ENCODE assay signal across 8 cellular contexts in genomic region chr20:45338121-45339030, GRCh38. TPM values are rescaled to one million over a fixed set of nuclear protein-coding genes. Genes with fewer than 3 reads are reported as not detected.
A peak's percentile ranks its signal among the peaks of the same experiment; 100 is the strongest.
DNase-seq lines count a peak whose midpoint lies in the region; ATAC-seq and TF ChIP-seq lines count a peak whose summit lies in the region.
"Had no signal": no experiment of that assay in that cellular context is flagged by ENCODE, and none has a peak within 500 bp of the region (broad histone marks: within the 10 kb centered on the region; RNA-seq: fewer than 3 reads in every experiment).

No MANE protein-coding gene starts in this region.

- POLR2A ChIA-PET in activated CD8-positive, alpha-beta T cell treated with anti-CD3 and anti-CD28 coated beads for 36 hours (lab: Charles Lee), result no interaction called here

- peaks cover 13% of the 10 kb centered on the region for H3K36me3 Mint-ChIP-seq in type B pancreatic cell
- H3K36me3 Mint-ChIP-seq in activated CD8-positive, alpha-beta T cell treated with anti-CD3 and anti-CD28 coated beads for 36 hours (ENCODE audit: low read depth), result peaks cover 18% of the 10 kb centered on the region
- H3K36me3 Mint-ChIP-seq: naive thymus-derived CD8-positive, alpha-beta T cell had no signal

- H3K27ac Mint-ChIP-seq in type B pancreatic cell, result peak overlapping the region; percentile 96
- H3K27ac Mint-ChIP-seq in activated CD8-positive, alpha-beta T cell treated with anti-CD3 and anti-CD28 coated beads for 36 hours, result no peak overlapping the region
- H3K27ac Mint-ChIP-seq: naive thymus-derived CD8-positive, alpha-beta T cell had no signal

- H3K27me3 ChIP-seq in left lung, result no peaks in the 10 kb centered on the region

- H3K27me3 Mint-ChIP-seq in type B pancreatic cell, result no peaks in the 10 kb centered on the region
- no peaks in the 10 kb centered on the region for H3K27me3 Mint-ChIP-seq in activated CD8-positive, alpha-beta T cell treated with anti-CD3 and anti-CD28 coated beads for 36 hours

- H3K9me3 ChIP-seq in left lung, result no peaks in the 10 kb centered on the region

- peak overlapping the region; percentile 71 for H3K4me3 Mint-ChIP-seq in type B pancreatic cell
- H3K4me3 Mint-ChIP-seq in activated CD8-positive, alpha-beta T cell treated with anti-CD3 and anti-CD28 coated beads for 36 hours, result no peak overlapping the region
- H3K4me3 Mint-ChIP-seq: naive thymus-derived CD8-positive, alpha-beta T cell had no signal

- TF ChIP-seq CTCF in left lung (IDR thresholded peaks at IDR 0.05), result no peak
- TF ChIP-seq CTCF in type B pancreatic cell (conservative IDR thresholded peaks at IDR 0.05), result no peak
- no peak for TF ChIP-seq CTCF in activated CD8-positive, alpha-beta T cell treated with anti-CD3 and anti-CD28 coated beads for 36 hours (IDR thresholded peaks at IDR 0.05)

- intact Hi-C loops in left lung (cut with DNase I), result no loop called here
- intact Hi-C loops in activated CD8-positive, alpha-beta T cell treated with anti-CD3 and anti-CD28 coated beads for 36 hours (cut with micrococcal nuclease), result no loop called here

- H3K4me3 ChIP-seq in left lung, result no peak overlapping the region

- DNase-seq in amniotic epithelial cell (ENCODE audit: low read depth) (peak; percentile 87), left lung (no peak), type B pancreatic cell (ENCODE audit: extremely low spot score, unreplicated experiment) (no peak)
- DNase-seq in activated CD8-positive, alpha-beta T cell treated with anti-CD3 and anti-CD28 coated beads for 36 hours, result no peak
- DNase-seq: activated CD4-positive, alpha-beta T cell treated with anti-CD3 and anti-CD28 coated beads, Interleukin-2, amount 50 U/mL, for 1 hour; naive thymus-derived CD8-positive, alpha-beta T cell; stimulated activated CD8-positive, alpha-beta memory T cell treated with anti-CD3 and anti-CD28 coated beads, Interleukin-4, amount 100 ng/mL, for 48 hours had no signal

- no peaks in the 10 kb centered on the region for H3K9me3 Mint-ChIP-seq in type B pancreatic cell
- H3K9me3 Mint-ChIP-seq in activated CD8-positive, alpha-beta T cell treated with anti-CD3 and anti-CD28 coated beads for 36 hours, result no peaks in the 10 kb centered on the region
- H3K9me3 Mint-ChIP-seq: naive thymus-derived CD8-positive, alpha-beta T cell had no signal

- CTCF ChIA-PET in activated CD8-positive, alpha-beta T cell treated with anti-CD3 and anti-CD28 coated beads for 36 hours (lab: Charles Lee), result no interaction called here

- H3K36me3 ChIP-seq in left lung, result peaks cover 0 to 44% of the 10 kb centered on the region in 2 donors

- H3K4me1 ChIP-seq in left lung, result peaks cover 41 to 58% of the 10 kb centered on the region in 2 donors

- ATAC-seq in left lung (no peak), HG03095 (IDR thresholded peaks at IDR 0.05; ENCODE audit: unreplicated experiment) (no peak)
- ATAC-seq in activated CD8-positive, alpha-beta T cell treated with anti-CD3 and anti-CD28 coated beads for 36 hours, result no peak
- ATAC-seq: naive thymus-derived CD8-positive, alpha-beta T cell had no signal

- H3K4me1 Mint-ChIP-seq in type B pancreatic cell (ENCODE audit: unreplicated experiment), result peaks cover 62% of the 10 kb centered on the region
- peaks cover 8% of the 10 kb centered on the region for H3K4me1 Mint-ChIP-seq in activated CD8-positive, alpha-beta T cell treated with anti-CD3 and anti-CD28 coated beads for 36 hours (ENCODE audit: low read depth)
- H3K4me1 Mint-ChIP-seq: naive thymus-derived CD8-positive, alpha-beta T cell had no signal

- peak overlapping the region; percentile 33 to 70 for H3K27ac ChIP-seq in left lung

RNA-seq across cellular contexts. Expression of gene SDC4, which starts 9.8 kb away (rescaled TPM):
- 100 to 1,000 TPM; 199 to 329 TPM for total RNA-seq in left lung
- 67.2 and 133 TPM in 2 replicates for total RNA-seq in type B pancreatic cell (ENCODE audit: low replicate concordance)
- total RNA-seq in activated CD8-positive, alpha-beta T cell treated with anti-CD3 and anti-CD28 coated beads for 36 hours, result 10 to 100 TPM; 21.1 to 22.0 TPM

RNA-seq across cellular contexts. Expression of gene SYS1, which starts 24.6 kb away (rescaled TPM):
- total RNA-seq in left lung (10 to 100 TPM; 44.3 to 48.8 TPM), type B pancreatic cell (ENCODE audit: low replicate concordance) (29.2 and 47.4 TPM in 2 replicates)
- 10 to 100 TPM; 19.6 to 20.7 TPM for total RNA-seq in activated CD8-positive, alpha-beta T cell treated with anti-CD3 and anti-CD28 coated beads for 36 hours

RNA-seq across cellular contexts. Expression of gene MATN4, which starts 30.3 kb away (rescaled TPM):
- under 1 TPM in 1 of 2 donors, not detected in 1; 0.23 TPM for total RNA-seq in left lung
- 0.75 TPM in 1 of 2 replicates, not detected in the other for total RNA-seq in type B pancreatic cell (ENCODE audit: low replicate concordance)
- total RNA-seq in activated CD8-positive, alpha-beta T cell treated with anti-CD3 and anti-CD28 coated beads for 36 hours, result 1 to 10 TPM in 1 of 2 experiments, under 1 TPM in 1; 0.74 to 1.2 TPM
- total RNA-seq: naive thymus-derived CD8-positive, alpha-beta T cell had no signal

RNA-seq across cellular contexts. Expression of gene RBPJL, which starts 31.7 kb away (rescaled TPM):
- total RNA-seq in left lung (not detected), type B pancreatic cell (ENCODE audit: low replicate concordance) (not detected in 2 replicates)
- total RNA-seq in activated CD8-positive, alpha-beta T cell treated with anti-CD3 and anti-CD28 coated beads for 36 hours, result not detected
- total RNA-seq: naive thymus-derived CD8-positive, alpha-beta T cell had no signal

RNA-seq across cellular contexts. Expression of gene TP53TG5, which starts 39.7 kb away (rescaled TPM):
- under 1 TPM in 1 of 2 donors, not detected in 1; 0.44 TPM for total RNA-seq in left lung
- 0.57 TPM in 1 of 2 replicates, not detected in the other for total RNA-seq in type B pancreatic cell (ENCODE audit: low replicate concordance)
- under 1 TPM in 1 of 2 experiments, not detected in 1; 0.29 TPM for total RNA-seq in activated CD8-positive, alpha-beta T cell treated with anti-CD3 and anti-CD28 coated beads for 36 hours
